In genomic region chr10:86218160-86218559, GRCh38 we compare ENCODE assay signal across 16 cellular contexts.
"Had no signal": no experiment of that assay in that cellular context is flagged by ENCODE, and none has a peak within 500 bp of the region (broad histone marks: within the 10 kb centered on the region; RNA-seq: fewer than 3 reads in every experiment).

No MANE protein-coding gene starts in this region.

- H3K27ac ChIP-seq: gastrocnemius medialis, heart left ventricle, left ventricle myocardium inferior, suprapubic skin had no signal

- H3K4me3 ChIP-seq: gastrocnemius medialis, heart left ventricle, left ventricle myocardium inferior, suprapubic skin had no signal

- H3K36me3 Mint-ChIP-seq: activated naive CD4-positive, alpha-beta T cell treated with anti-CD3 and anti-CD28 coated beads, Interleukin-2, amount 50 U/mL, for 24 hours; type B pancreatic cell had no signal

- H3K27ac Mint-ChIP-seq: activated CD4-positive, alpha-beta T cell treated with anti-CD3 and anti-CD28 coated beads for 36 hours; activated naive CD4-positive, alpha-beta T cell treated with anti-CD3 and anti-CD28 coated beads, Interleukin-2, amount 50 U/mL, for 24 hours; nephron; stimulated activated naive CD8-positive, alpha-beta T cell treated with anti-CD3 and anti-CD28 coated beads, Interleukin-15, Interleukin-2, amounts not matched to agents 100 ng/mL and 50 ng/mL, for 24 hours; type B pancreatic cell had no signal

- H3K4me1 Mint-ChIP-seq: activated CD4-positive, alpha-beta T cell treated with anti-CD3 and anti-CD28 coated beads for 36 hours; activated naive CD4-positive, alpha-beta T cell treated with anti-CD3 and anti-CD28 coated beads, Interleukin-2, amount 50 U/mL, for 24 hours had no signal

- DNase-seq: activated CD4-positive, alpha-beta T cell treated with anti-CD3 and anti-CD28 coated beads for 36 hours; activated CD4-positive, alpha-beta T cell treated with anti-CD3 and anti-CD28 coated beads, Interleukin-2, amount 50 U/mL, for 48 hours; activated gamma-delta T cell; cerebellar nuclear complex; cortex of kidney; gastrocnemius medialis; left ventricle myocardium inferior; mammary epithelial cell; midbrain; stimulated activated CD4-positive, alpha-beta T cell treated with anti-CD3 and anti-CD28 coated beads, Interleukin-2, amount 100 ng/mL, for 48 hours had no signal

- H3K27me3 Mint-ChIP-seq: activated CD4-positive, alpha-beta T cell treated with anti-CD3 and anti-CD28 coated beads for 36 hours; activated naive CD4-positive, alpha-beta T cell treated with anti-CD3 and anti-CD28 coated beads, Interleukin-2, amount 50 U/mL, for 24 hours; stimulated activated naive CD8-positive, alpha-beta T cell treated with anti-CD3 and anti-CD28 coated beads, Interleukin-15, Interleukin-2, amounts not matched to agents 100 ng/mL and 50 ng/mL, for 24 hours had no signal

- H3K4me3 Mint-ChIP-seq: activated CD4-positive, alpha-beta T cell treated with anti-CD3 and anti-CD28 coated beads for 36 hours; activated naive CD4-positive, alpha-beta T cell treated with anti-CD3 and anti-CD28 coated beads, Interleukin-2, amount 50 U/mL, for 24 hours; nephron; stimulated activated naive CD8-positive, alpha-beta T cell treated with anti-CD3 and anti-CD28 coated beads, Interleukin-15, Interleukin-2, amounts not matched to agents 100 ng/mL and 50 ng/mL, for 24 hours; type B pancreatic cell had no signal

- H3K9me3 ChIP-seq: gastrocnemius medialis, heart left ventricle, left ventricle myocardium inferior, suprapubic skin had no signal

- H3K27me3 ChIP-seq: gastrocnemius medialis, heart left ventricle, suprapubic skin had no signal

- H3K4me1 ChIP-seq: gastrocnemius medialis, heart left ventricle, left ventricle myocardium inferior, suprapubic skin had no signal

- H3K9me3 Mint-ChIP-seq: activated naive CD4-positive, alpha-beta T cell treated with anti-CD3 and anti-CD28 coated beads, Interleukin-2, amount 50 U/mL, for 24 hours; nephron; stimulated activated naive CD8-positive, alpha-beta T cell treated with anti-CD3 and anti-CD28 coated beads, Interleukin-15, Interleukin-2, amounts not matched to agents 100 ng/mL and 50 ng/mL, for 24 hours; type B pancreatic cell had no signal

- H3K36me3 ChIP-seq: gastrocnemius medialis, heart left ventricle, left ventricle myocardium inferior, suprapubic skin had no signal
